In genomic region chr10:123571978-123572377, GRCh38 we compare ENCODE assay signal across 23 cellular contexts.
"Had no signal": no experiment of that assay in that cellular context is flagged by ENCODE, and none has a peak within 500 bp of the region (broad histone marks: within the 10 kb centered on the region; RNA-seq: fewer than 3 reads in every experiment).

No MANE protein-coding gene starts in this region.

- ATAC-seq: activated CD4-positive, alpha-beta T cell treated with anti-CD3 and anti-CD28 coated beads for 36 hours; activated T-cell treated with anti-CD3 and anti-CD28 coated beads, Interleukin-2, amount 50 U/mL, for 4 hours; foreskin keratinocyte; lower lobe of right lung had no signal

- H3K27ac ChIP-seq: adrenal gland, ascending aorta, brain microvascular endothelial cell, foreskin keratinocyte, lower lobe of right lung, tibial artery had no signal

- DNase-seq: activated B cell treated with CpG ODN at 0.5 μM for 24 hours; activated CD4-positive, alpha-beta T cell treated with anti-CD3 and anti-CD28 coated beads for 36 hours; activated CD4-positive, alpha-beta T cell treated with anti-CD3 and anti-CD28 coated beads, Interleukin-2, amount 50 U/mL, for 4 hours; activated CD8-positive, alpha-beta memory T cell treated with anti-CD3 and anti-CD28 coated beads, Interleukin-2, amount 50 U/mL, for 48 hours; activated naive CD4-positive, alpha-beta T cell; activated T-cell treated with anti-CD3 and anti-CD28 coated beads, Interleukin-2, amount 50 U/mL, for 4 hours; adrenal gland; brain microvascular endothelial cell; caudate nucleus; effector CD8-positive, alpha-beta T cell; foreskin keratinocyte; kidney; lower lobe of right lung; mesendoderm; naive B cell; stimulated activated CD4-positive, alpha-beta T cell treated with anti-CD3 and anti-CD28 coated beads, Interleukin-4, amount 100 ng/mL, for 24 hours; tibial artery had no signal

- H3K9me3 Mint-ChIP-seq: activated T-cell treated with anti-CD3 and anti-CD28 coated beads, Interleukin-2, amount 50 U/mL, for 4 hours; activated T-helper 2 cell treated with anti-CD3 and anti-CD28 coated beads, Interferon-gamma antibody, Interleukin-2, Interleukin-4, amounts not matched to agents 10 μg/mL and 5 μg/mL and 100 μg/mL, durations not matched to agents 14 hours and 24 hours and 36 hours; dendritic cell treated with granulocyte-macrophage colony-stimulating factor and Interleukin-4, amounts not matched to agents 40 ng/mL and 50 ng/mL, for 4 days; naive B cell; stimulated activated naive CD8-positive, alpha-beta T cell treated with anti-CD3 and anti-CD28 coated beads, Interleukin-15, Interleukin-2, amounts not matched to agents 100 ng/mL and 50 ng/mL, for 24 hours had no signal

- FAIRE-seq: kidney had no signal

- H3K4me3 ChIP-seq: adrenal gland, ascending aorta, lower lobe of right lung, tibial artery had no signal

- H3K27ac Mint-ChIP-seq: activated B cell treated with CpG ODN at 0.5 μM for 24 hours; activated CD4-positive, alpha-beta T cell treated with anti-CD3 and anti-CD28 coated beads for 36 hours; activated naive CD8-positive, alpha-beta T cell; activated T-helper 2 cell treated with anti-CD3 and anti-CD28 coated beads, Interferon-gamma antibody, Interleukin-2, Interleukin-4, amounts not matched to agents 10 μg/mL and 5 μg/mL and 100 μg/mL, durations not matched to agents 14 hours and 24 hours and 36 hours; dendritic cell treated with granulocyte-macrophage colony-stimulating factor and Interleukin-4, amounts not matched to agents 40 ng/mL and 50 ng/mL, for 4 days; naive B cell; progenitor cell of endocrine pancreas; stimulated activated naive CD8-positive, alpha-beta T cell treated with anti-CD3 and anti-CD28 coated beads, Interleukin-15, Interleukin-2, amounts not matched to agents 100 ng/mL and 50 ng/mL, for 24 hours had no signal

- H3K27me3 ChIP-seq: ascending aorta, brain microvascular endothelial cell had no signal

- H3K4me1 Mint-ChIP-seq: activated B cell treated with CpG ODN at 0.5 μM for 24 hours; activated CD4-positive, alpha-beta T cell treated with anti-CD3 and anti-CD28 coated beads for 36 hours had no signal

- H3K4me1 ChIP-seq: adrenal gland, ascending aorta, foreskin keratinocyte, lower lobe of right lung, tibial artery had no signal

- H3K36me3 ChIP-seq: adrenal gland, ascending aorta, brain microvascular endothelial cell, lower lobe of right lung, tibial artery had no signal

- H3K9me3 ChIP-seq: adrenal gland, ascending aorta, lower lobe of right lung, tibial artery had no signal

- H3K4me3 Mint-ChIP-seq: activated B cell treated with CpG ODN at 0.5 μM for 24 hours; activated CD4-positive, alpha-beta T cell treated with anti-CD3 and anti-CD28 coated beads for 36 hours; activated naive CD8-positive, alpha-beta T cell; activated T-cell treated with anti-CD3 and anti-CD28 coated beads, Interleukin-2, amount 50 U/mL, for 4 hours; dendritic cell treated with granulocyte-macrophage colony-stimulating factor and Interleukin-4, amounts not matched to agents 40 ng/mL and 50 ng/mL, for 4 days; stimulated activated naive CD8-positive, alpha-beta T cell treated with anti-CD3 and anti-CD28 coated beads, Interleukin-15, Interleukin-2, amounts not matched to agents 100 ng/mL and 50 ng/mL, for 24 hours had no signal

- H3K36me3 Mint-ChIP-seq: activated naive CD8-positive, alpha-beta T cell had no signal
